ENCODE assay signal across 11 cellular contexts in genomic region chr7:29190349-29191045, GRCh38. TPM values are rescaled to one million over a fixed set of nuclear protein-coding genes. Genes with fewer than 3 reads are reported as not detected.
DNase-seq lines count a peak whose midpoint lies in the region; FAIRE-seq and TF ChIP-seq lines count a peak whose summit lies in the region.
"Had no signal": no experiment of that assay in that cellular context is flagged by ENCODE, and none has a peak within 500 bp of the region (broad histone marks: within the 10 kb centered on the region; RNA-seq: fewer than 3 reads in every experiment).

No MANE protein-coding gene starts in this region.

- H3K4me3 Mint-ChIP-seq in type B pancreatic cell = peak overlapping the region; percentile 83
- H3K4me3 Mint-ChIP-seq: naive thymus-derived CD4-positive, alpha-beta T cell had no signal

- intact Hi-C loops in endothelial cell of umbilical vein (cut with micrococcal nuclease) (no loop called here), cardiac septum (cut with DNase I) (loop anchor here (2.0 to 10.0 kb wide), 4 partner anchors 157 to 414 kb away; no protein-coding TSS in a partner anchor)

- H4K20me1 ChIP-seq in endothelial cell of umbilical vein (replicated peaks; ENCODE audit: control insufficient read depth, extremely low read depth, insufficient read depth, low read length) = no peaks in the 10 kb centered on the region

- peak; percentile 4 for FAIRE-seq in endothelial cell of umbilical vein (lab: Jason Lieb, UNC)
- FAIRE-seq: islet of Langerhans had no signal

- H3K27me3 Mint-ChIP-seq in type B pancreatic cell = peaks cover 26% of the 10 kb centered on the region

- H3K27ac ChIP-seq in HUES64 (ENCODE audit: low read depth, low read length) (no peak overlapping the region; the same call in 1 of the 2 replicates), endothelial cell of umbilical vein (ENCODE audit: insufficient read depth, low read depth, low read length) (no peak overlapping the region)

- H3K9me1 ChIP-seq in endothelial cell of umbilical vein (replicated peaks; ENCODE audit: control insufficient read depth, extremely low read depth, insufficient read depth, low read length) = no peaks in the 10 kb centered on the region

- no peaks in the 10 kb centered on the region for H3K9me3 ChIP-seq in HUES64 (ENCODE audit: insufficient read depth, low read depth, low read length)
- no peaks in the 10 kb centered on the region for H3K9me3 ChIP-seq in endothelial cell of umbilical vein (replicated peaks; ENCODE audit: control insufficient read depth, insufficient read depth, low read length)

- peaks cover 57% of the 10 kb centered on the region for H3K27me3 ChIP-seq in HUES64 (ENCODE audit: insufficient read depth, low read length)
- H3K27me3 ChIP-seq in endothelial cell of umbilical vein (ENCODE audit: control insufficient read depth in 2 of 2, insufficient read depth in 2 of 2, low read length in 2 of 2) = peaks cover 12 to 22% of the 10 kb centered on the region in 2 experiments

- TF ChIP-seq POLR2A in endothelial cell of umbilical vein (IDR thresholded peaks at IDR 0.05; ENCODE audit: low read depth, low read length) = no peak

- peak overlapping the region; percentile 92 for H3K27ac Mint-ChIP-seq in type B pancreatic cell
- H3K27ac Mint-ChIP-seq: naive thymus-derived CD4-positive, alpha-beta T cell had no signal

- CTCF ChIA-PET in endothelial cell of umbilical vein (lab: Charles Lee) = interaction anchor here (0.6 to 4.4 kb wide), 53 partner anchors 8 to 445 kb away, joined by 3 to 226 read pairs (median 8); no protein-coding TSS in a partner anchor

- H3K36me3 Mint-ChIP-seq in type B pancreatic cell = no peaks in the 10 kb centered on the region
- H3K36me3 Mint-ChIP-seq: naive thymus-derived CD4-positive, alpha-beta T cell had no signal

- H3K4me1 Mint-ChIP-seq in type B pancreatic cell (ENCODE audit: unreplicated experiment) = peaks cover 25% of the 10 kb centered on the region

- H3K4me1 ChIP-seq in HUES64 (ENCODE audit: insufficient read depth, low read length) (peaks cover 18% of the 10 kb centered on the region), endothelial cell of umbilical vein (ENCODE audit: control insufficient read depth, extremely low read depth, insufficient read depth, low read length) (peaks cover 7% of the 10 kb centered on the region)

- H3K36me3 ChIP-seq in HUES64 (ENCODE audit: insufficient read depth, low read length) (no peaks in the 10 kb centered on the region), endothelial cell of umbilical vein (ENCODE audit: control insufficient read depth in 2 of 2, extremely low read depth in 1 of 2, insufficient read depth in 2 of 2, low read length in 2 of 2) (no peaks in the 10 kb centered on the region)

- DNase-seq in NCI-H2227 treated with DMSO at 0.1 percent for 48 hours (lab: John Stamatoyannopoulos, UW) (peak; percentile 58), endothelial cell of umbilical vein (ENCODE audit: low read depth, low spot score) (no peak), type B pancreatic cell (ENCODE audit: extremely low spot score, unreplicated experiment) (no peak), ACHN (no peak), cardiac septum (ENCODE audit: low spot score) (no peak)
- DNase-seq in NK-92 treated with Interleukin-12 subunit alpha and Interleukin-12 subunit beta, amount 100 ng/mL, for 24 hours (lab: John Stamatoyannopoulos, UW) = no peak

- no peak overlapping the region for H2AFZ ChIP-seq in endothelial cell of umbilical vein (ENCODE audit: low read depth, low read length)

- TF ChIP-seq CTCF in endothelial cell of umbilical vein (IDR thresholded peaks at IDR 0.05; ENCODE audit: extremely low read depth in 1 of 2, insufficient read depth in 1 of 2, low read depth in 1 of 2, low read length in 2 of 2) = no peak
- TF ChIP-seq CTCF in type B pancreatic cell (conservative IDR thresholded peaks at IDR 0.05) = no peak

- WGBS in HUES64 = 41% methylated on average over 4 of the region's 5 CpGs

- H3K4me3 ChIP-seq in HUES64 (ENCODE audit: low read length) (peak overlapping the region; percentile 26), endothelial cell of umbilical vein (replicated peaks in 1 of 3; ENCODE audit: insufficient read depth in 1 of 3, low read depth in 1 of 3, low read length in 3 of 3) (no peak overlapping the region)

- in situ Hi-C loops in ACHN (cut with HindIII; ENCODE audit: low pct_ligation_motif_present, low pct_unique_long_range_greater_than_20kb, low sequenced_read_pairs) = no loop called here

- H3K79me2 ChIP-seq in endothelial cell of umbilical vein (ENCODE audit: control insufficient read depth, insufficient read depth, low read length) = no peaks in the 10 kb centered on the region

- POLR2A ChIA-PET in endothelial cell of umbilical vein (lab: Charles Lee) = no interaction called here

- dilution Hi-C loops in endothelial cell of umbilical vein (cut with MboI; ENCODE audit: extremely low pct_ligation_motif_present, low sequenced_read_pairs) = no loop called here

- no peaks in the 10 kb centered on the region for H3K9me3 Mint-ChIP-seq in type B pancreatic cell
- H3K9me3 Mint-ChIP-seq: naive thymus-derived CD4-positive, alpha-beta T cell had no signal

- H3K9ac ChIP-seq in HUES64 (ENCODE audit: low read depth, low read length) (no peak overlapping the region), endothelial cell of umbilical vein (replicated peaks; ENCODE audit: extremely low read depth, insufficient read depth, low read length) (no peak overlapping the region)

- H3K4me2 ChIP-seq in endothelial cell of umbilical vein (ENCODE audit: insufficient read depth, low read length) = no peak overlapping the region

- BruUV-seq in endothelial cell of umbilical vein (replicated peaks; lab: Mats Ljungman, UMichigan) = no TSS peak

TF ChIP-seq in endothelial cell of umbilical vein, 7 proteins besides CTCF, POLR2A, EP300 and RAD21:
- TF ChIP-seq JUN (IDR thresholded peaks at IDR 0.05; ENCODE audit: borderline replicate concordance, insufficient read depth, insufficient read length, low read depth) (no peak), FOS (IDR thresholded peaks at IDR 0.05; ENCODE audit: borderline replicate concordance, insufficient read depth, low read length) (no peak), EZH2 (IDR thresholded peaks at IDR 0.05; ENCODE audit: borderline replicate concordance, low read depth, low read length, severe bottlenecking) (no peak)
TF ChIP-seq in endothelial cell of umbilical vein: peak in this region for 0.

RNA-seq across cellular contexts. Expression of gene CHN2, which starts 4.1 kb away (rescaled TPM):
- polyA plus RNA-seq in HUES64 (2013, experiment 1 of 2) = 4.6 TPM
- 5.2 TPM for polyA plus RNA-seq in HUES64 (2013, experiment 2 of 2)
- 3.2 and 5.0 TPM in 2 replicates for total RNA-seq in endothelial cell of umbilical vein
- 0.56 and 1.4 TPM in 2 replicates for polyA plus RNA-seq in endothelial cell of umbilical vein
- 0.92 TPM in 2 replicates for polyA plus RNA-seq in endothelial cell of umbilical vein (2011; cell fraction: cytosol; rRNA removed)
- 1.8 and 1.9 TPM in 2 replicates for polyA plus RNA-seq in endothelial cell of umbilical vein (2011; cell fraction: nucleus; rRNA removed)
- polyA plus RNA-seq in endothelial cell of umbilical vein (2012) = 0.91 and 0.99 TPM in 2 replicates
- 3.3 and 6.3 TPM in 2 replicates for polyA minus RNA-seq in endothelial cell of umbilical vein
- polyA minus RNA-seq in endothelial cell of umbilical vein (2011; cell fraction: cytosol; rRNA and poly(A)+ RNA removed) = 1.9 TPM
- 5.4 and 5.6 TPM in 2 replicates for polyA minus RNA-seq in endothelial cell of umbilical vein (2011; cell fraction: nucleus; rRNA and poly(A)+ RNA removed)
- 19.7 and 34.0 TPM in 2 replicates for total RNA-seq in type B pancreatic cell (ENCODE audit: low replicate concordance)
- 33.6 TPM for total RNA-seq in cardiac septum
- total RNA-seq: M059J had no signal

RNA-seq across cellular contexts. Expression of gene CPVL, which starts 44.2 kb away (rescaled TPM):
- 28.7 TPM for polyA plus RNA-seq in HUES64 (2013, experiment 1 of 2)
- polyA plus RNA-seq in HUES64 (2013, experiment 2 of 2) = 36.8 TPM
- total RNA-seq in endothelial cell of umbilical vein = not detected in 2 replicates
- polyA plus RNA-seq in endothelial cell of umbilical vein = 0.14 TPM in 1 of 2 replicates, not detected in the other
- polyA plus RNA-seq in endothelial cell of umbilical vein (2011; cell fraction: cytosol; rRNA removed) = not detected in 2 replicates
- not detected in 2 replicates for polyA plus RNA-seq in endothelial cell of umbilical vein (2011; cell fraction: nucleus; rRNA removed)
- not detected in 2 replicates for polyA plus RNA-seq in endothelial cell of umbilical vein (2012)
- 0.19 and 1.7 TPM in 2 replicates for polyA minus RNA-seq in endothelial cell of umbilical vein
- polyA minus RNA-seq in endothelial cell of umbilical vein (2011; cell fraction: cytosol; rRNA and poly(A)+ RNA removed) = 11.5 TPM
- not detected in 2 replicates for polyA minus RNA-seq in endothelial cell of umbilical vein (2011; cell fraction: nucleus; rRNA and poly(A)+ RNA removed)
- 30.2 and 44.2 TPM in 2 replicates for total RNA-seq in type B pancreatic cell (ENCODE audit: low replicate concordance)
- 86.9 TPM for total RNA-seq in cardiac septum
- total RNA-seq: fibroblast of villous mesenchyme had no signal

Comparison
In these comparisons a context has a peak if more than half of its experiments do, and no peak if none do; other contexts are left out.
1. RNA of gene CPVL, which starts 44.2 kb away (total RNA-seq): 86.9 TPM in cardiac septum (single experiment) and 30.2 to 44.2 TPM in type B pancreatic cell; not detected in endothelial cell of umbilical vein; every median in the first group is over 10 times any median in the second.